In the genomic region with DNA sequence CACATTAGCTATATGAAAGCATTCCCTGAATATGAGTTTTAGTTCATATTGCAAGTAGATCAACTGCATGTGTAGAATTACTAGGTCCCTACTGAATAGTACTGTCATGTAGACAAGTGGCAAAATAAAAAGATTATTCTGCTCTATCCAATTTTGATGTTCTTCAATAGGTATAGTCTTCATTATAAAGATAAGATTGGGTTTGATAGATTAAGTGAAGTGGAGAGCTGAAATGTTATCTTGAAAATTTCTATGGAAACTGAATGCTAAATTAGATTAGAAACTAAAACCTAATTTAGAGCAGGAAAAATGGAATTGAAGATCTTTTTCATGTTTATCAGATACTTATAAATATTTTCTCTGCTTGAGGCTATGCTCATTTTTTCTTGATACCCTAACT, we compare ENCODE assay signal across 27 cellular contexts.
"Had no signal": no experiment of that assay in that cellular context is flagged by ENCODE, and none has a peak within 500 bp of the region (broad histone marks: within the 10 kb centered on the region; RNA-seq: fewer than 3 reads in every experiment).

No MANE protein-coding gene starts in this region.

- DNase-seq: colonic mucosa; cortex of kidney; dermis blood vessel endothelial cell; dorsolateral prefrontal cortex; effector CD4-positive, alpha-beta T cell; effector CD8-positive, alpha-beta T cell; effector memory CD4-positive, alpha-beta T cell; effector memory CD8-positive, alpha-beta T cell; endodermal cell; erythroblast; esophagus squamous epithelium; foreskin fibroblast; foreskin keratinocyte; foreskin melanocyte; gastrocnemius medialis; glutamatergic neuron; head of caudate nucleus; heart left ventricle; heart right ventricle had no signal

- H3K9me3 ChIP-seq: colonic mucosa, esophagus muscularis mucosa, esophagus squamous epithelium, gastrocnemius medialis had no signal

- H3K27me3 Mint-ChIP-seq: dendritic cell treated with granulocyte-macrophage colony-stimulating factor and Interleukin-4, amounts not matched to agents 40 ng/mL and 50 ng/mL, for 4 days; effector memory CD8-positive, alpha-beta T cell had no signal

- H3K4me3 ChIP-seq: colonic mucosa, coronary artery, dorsolateral prefrontal cortex, esophagus muscularis mucosa, esophagus squamous epithelium, gastrocnemius medialis, gastroesophageal sphincter, heart left ventricle, heart right ventricle, hepatocyte had no signal

- FAIRE-seq: endothelial cell of umbilical vein had no signal

- H3K4me2 ChIP-seq: hepatocyte had no signal

- H3K27me3 ChIP-seq: colonic mucosa, dorsolateral prefrontal cortex, esophagus muscularis mucosa, esophagus squamous epithelium, foreskin keratinocyte, gastrocnemius medialis, gastroesophageal sphincter, heart left ventricle, heart right ventricle, hepatocyte had no signal

- H3K4me1 ChIP-seq: colonic mucosa, esophagus muscularis mucosa, esophagus squamous epithelium, foreskin keratinocyte, gastrocnemius medialis, gastroesophageal sphincter, heart left ventricle, heart right ventricle had no signal

- H3K4me3 Mint-ChIP-seq: dendritic cell treated with granulocyte-macrophage colony-stimulating factor and Interleukin-4, amounts not matched to agents 40 ng/mL and 50 ng/mL, for 4 days; effector memory CD8-positive, alpha-beta T cell; endodermal cell had no signal

- H3K27ac Mint-ChIP-seq: dendritic cell treated with granulocyte-macrophage colony-stimulating factor and Interleukin-4, amounts not matched to agents 40 ng/mL and 50 ng/mL, for 4 days; effector memory CD8-positive, alpha-beta T cell; endodermal cell had no signal

- H3K9me3 Mint-ChIP-seq: endodermal cell had no signal

- H3K36me3 ChIP-seq: colonic mucosa, esophagus muscularis mucosa, esophagus squamous epithelium, gastrocnemius medialis, gastroesophageal sphincter, heart left ventricle, heart right ventricle had no signal

- H2AFZ ChIP-seq: hepatocyte had no signal

- ATAC-seq: effector memory CD8-positive, alpha-beta T cell; esophagus mucosa; foreskin keratinocyte; gastrocnemius medialis; gastroesophageal sphincter; heart left ventricle; heart right ventricle had no signal

- H3K27ac ChIP-seq: colonic mucosa, coronary artery, dorsolateral prefrontal cortex, epithelial cell of prostate, esophagus muscularis mucosa, esophagus squamous epithelium, foreskin keratinocyte, gastrocnemius medialis, gastroesophageal sphincter, heart left ventricle, heart right ventricle, hepatocyte had no signal

- H3K79me2 ChIP-seq: hepatocyte had no signal
